In the genomic region with DNA sequence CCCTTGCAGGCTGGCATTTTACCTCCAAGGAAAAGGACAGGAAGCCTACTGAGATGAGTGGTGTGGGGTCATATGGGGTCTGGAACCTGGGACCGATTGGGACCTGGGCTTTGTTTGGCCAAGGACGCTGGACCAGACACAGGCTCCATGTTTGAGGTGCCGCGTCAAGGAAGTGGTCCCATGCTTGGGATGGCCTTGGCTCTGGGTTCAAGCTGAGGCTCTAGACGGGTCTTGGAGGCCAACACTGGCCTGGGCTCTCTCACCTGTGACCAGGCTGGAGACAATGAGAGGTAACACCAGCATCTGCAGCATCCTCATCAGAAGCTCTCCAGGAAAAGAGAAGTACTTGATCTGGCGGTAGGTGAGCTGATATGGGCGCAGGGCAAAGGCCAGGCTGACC, we compare ENCODE assay signal across 7 cellular contexts. TPM values are rescaled to one million over a fixed set of nuclear protein-coding genes. Genes with fewer than 3 reads are reported as not detected.
"Had no signal": no experiment of that assay in that cellular context is flagged by ENCODE, and none has a peak within 500 bp of the region (broad histone marks: within the 10 kb centered on the region; RNA-seq: fewer than 3 reads in every experiment).

No MANE protein-coding gene starts in this region.

- H3K27ac Mint-ChIP-seq: IgD-negative memory B cell had no signal

- H3K27ac ChIP-seq: HL-60 had no signal

- DNase-seq: KBM-7 had no signal

- ATAC-seq: HepG2, K562 had no signal

- H3K4me3 ChIP-seq: K562 had no signal

- H3K4me3 Mint-ChIP-seq: IgD-negative memory B cell had no signal

- H3K4me1 Mint-ChIP-seq: IgD-negative memory B cell had no signal

RNA-seq across cellular contexts. Expression of gene SLC1A6, which starts 8.2 kb away (rescaled TPM):
- total RNA-seq: HepG2, HT-29, HT1080, K562 had no signal
- polyA plus RNA-seq: HepG2, IgD-negative memory B cell, K562 had no signal

RNA-seq across cellular contexts. Expression of gene OR7C2, which starts 30.2 kb away (rescaled TPM):
- total RNA-seq: HepG2, HT-29, HT1080, K562 had no signal
- polyA plus RNA-seq: HepG2, IgD-negative memory B cell, K562 had no signal
